Comparison of ENCODE assay signal across 1 cellular context in the genomic region with DNA sequence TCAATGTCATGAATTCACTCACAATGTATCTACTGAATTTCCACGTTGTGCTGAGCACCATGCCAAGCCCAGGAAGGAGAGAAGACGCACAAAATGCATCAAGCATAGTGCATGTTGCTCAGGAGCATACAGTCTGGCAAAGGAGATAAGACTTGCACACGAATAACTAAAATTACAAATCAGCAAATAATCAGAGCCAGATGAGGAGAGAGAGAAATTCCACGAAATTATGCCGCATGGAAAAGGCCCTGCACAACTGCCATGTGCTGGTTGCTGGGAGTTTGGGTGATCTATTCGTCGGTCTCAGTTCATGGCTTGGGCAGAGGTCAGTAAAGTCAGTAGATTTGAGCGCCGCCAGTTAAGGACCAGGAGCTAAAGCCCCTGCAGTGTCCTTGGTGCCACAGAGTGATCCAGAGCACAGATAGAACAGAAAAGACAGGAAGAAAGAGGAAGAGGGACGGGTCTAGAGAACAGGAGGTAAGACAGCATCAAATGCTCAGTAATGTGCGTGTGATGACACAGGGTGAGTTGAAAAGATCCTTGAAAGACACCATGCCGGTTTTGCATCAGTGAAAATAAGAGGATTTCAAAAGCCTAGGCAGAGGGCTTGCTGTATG.
TF ChIP-seq lines count a peak whose summit lies in the region.

No MANE protein-coding gene starts in this region.

TF ChIP-seq in GM23338, 12 proteins besides CTCF, POLR2A, EP300 and RAD21 (continued from another document):
- TF ChIP-seq, protein P1, sequence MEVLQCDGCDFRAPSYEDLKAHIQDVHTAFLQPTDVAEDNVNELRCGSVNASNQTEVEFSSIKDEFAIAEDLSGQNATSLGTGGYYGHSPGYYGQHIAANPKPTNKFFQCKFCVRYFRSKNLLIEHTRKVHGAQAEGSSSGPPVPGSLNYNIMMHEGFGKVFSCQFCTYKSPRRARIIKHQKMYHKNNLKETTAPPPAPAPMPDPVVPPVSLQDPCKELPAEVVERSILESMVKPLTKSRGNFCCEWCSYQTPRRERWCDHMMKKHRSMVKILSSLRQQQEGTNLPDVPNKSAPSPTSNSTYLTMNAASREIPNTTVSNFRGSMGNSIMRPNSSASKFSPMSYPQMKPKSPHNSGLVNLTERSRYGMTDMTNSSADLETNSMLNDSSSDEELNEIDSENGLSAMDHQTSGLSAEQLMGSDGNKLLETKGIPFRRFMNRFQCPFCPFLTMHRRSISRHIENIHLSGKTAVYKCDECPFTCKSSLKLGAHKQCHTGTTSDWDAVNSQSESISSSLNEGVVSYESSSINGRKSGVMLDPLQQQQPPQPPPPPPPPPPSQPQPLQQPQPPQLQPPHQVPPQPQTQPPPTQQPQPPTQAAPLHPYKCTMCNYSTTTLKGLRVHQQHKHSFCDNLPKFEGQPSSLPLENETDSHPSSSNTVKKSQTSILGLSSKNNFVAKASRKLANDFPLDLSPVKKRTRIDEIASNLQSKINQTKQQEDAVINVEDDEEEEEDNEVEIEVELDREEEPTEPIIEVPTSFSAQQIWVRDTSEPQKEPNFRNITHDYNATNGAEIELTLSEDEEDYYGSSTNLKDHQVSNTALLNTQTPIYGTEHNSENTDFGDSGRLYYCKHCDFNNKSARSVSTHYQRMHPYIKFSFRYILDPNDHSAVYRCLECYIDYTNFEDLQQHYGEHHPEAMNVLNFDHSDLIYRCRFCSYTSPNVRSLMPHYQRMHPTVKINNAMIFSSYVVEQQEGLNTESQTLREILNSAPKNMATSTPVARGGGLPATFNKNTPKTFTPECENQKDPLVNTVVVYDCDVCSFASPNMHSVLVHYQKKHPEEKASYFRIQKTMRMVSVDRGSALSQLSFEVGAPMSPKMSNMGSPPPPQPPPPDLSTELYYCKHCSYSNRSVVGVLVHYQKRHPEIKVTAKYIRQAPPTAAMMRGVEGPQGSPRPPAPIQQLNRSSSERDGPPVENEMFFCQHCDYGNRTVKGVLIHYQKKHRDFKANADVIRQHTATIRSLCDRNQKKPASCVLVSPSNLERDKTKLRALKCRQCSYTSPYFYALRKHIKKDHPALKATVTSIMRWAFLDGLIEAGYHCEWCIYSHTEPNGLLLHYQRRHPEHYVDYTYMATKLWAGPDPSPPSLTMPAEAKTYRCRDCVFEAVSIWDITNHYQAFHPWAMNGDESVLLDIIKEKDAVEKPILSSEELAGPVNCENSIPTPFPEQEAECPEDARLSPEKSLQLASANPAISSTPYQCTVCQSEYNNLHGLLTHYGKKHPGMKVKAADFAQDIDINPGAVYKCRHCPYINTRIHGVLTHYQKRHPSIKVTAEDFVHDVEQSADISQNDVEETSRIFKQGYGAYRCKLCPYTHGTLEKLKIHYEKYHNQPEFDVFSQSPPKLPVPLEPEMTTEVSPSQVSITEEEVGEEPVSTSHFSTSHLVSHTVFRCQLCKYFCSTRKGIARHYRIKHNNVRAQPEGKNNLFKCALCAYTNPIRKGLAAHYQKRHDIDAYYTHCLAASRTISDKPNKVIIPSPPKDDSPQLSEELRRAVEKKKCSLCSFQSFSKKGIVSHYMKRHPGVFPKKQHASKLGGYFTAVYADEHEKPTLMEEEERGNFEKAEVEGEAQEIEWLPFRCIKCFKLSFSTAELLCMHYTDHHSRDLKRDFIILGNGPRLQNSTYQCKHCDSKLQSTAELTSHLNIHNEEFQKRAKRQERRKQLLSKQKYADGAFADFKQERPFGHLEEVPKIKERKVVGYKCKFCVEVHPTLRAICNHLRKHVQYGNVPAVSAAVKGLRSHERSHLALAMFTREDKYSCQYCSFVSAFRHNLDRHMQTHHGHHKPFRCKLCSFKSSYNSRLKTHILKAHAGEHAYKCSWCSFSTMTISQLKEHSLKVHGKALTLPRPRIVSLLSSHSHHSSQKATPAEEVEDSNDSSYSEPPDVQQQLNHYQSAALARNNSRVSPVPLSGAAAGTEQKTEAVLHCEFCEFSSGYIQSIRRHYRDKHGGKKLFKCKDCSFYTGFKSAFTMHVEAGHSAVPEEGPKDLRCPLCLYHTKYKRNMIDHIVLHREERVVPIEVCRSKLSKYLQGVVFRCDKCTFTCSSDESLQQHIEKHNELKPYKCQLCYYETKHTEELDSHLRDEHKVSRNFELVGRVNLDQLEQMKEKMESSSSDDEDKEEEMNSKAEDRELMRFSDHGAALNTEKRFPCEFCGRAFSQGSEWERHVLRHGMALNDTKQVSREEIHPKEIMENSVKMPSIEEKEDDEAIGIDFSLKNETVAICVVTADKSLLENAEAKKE (CRISPR knock-in tag; IDR thresholded peaks at IDR 0.05), result no peak
TF ChIP-seq in GM23338: peak in this region for 0.
